ENCODE assay signal across 1 cellular context in the genomic region with DNA sequence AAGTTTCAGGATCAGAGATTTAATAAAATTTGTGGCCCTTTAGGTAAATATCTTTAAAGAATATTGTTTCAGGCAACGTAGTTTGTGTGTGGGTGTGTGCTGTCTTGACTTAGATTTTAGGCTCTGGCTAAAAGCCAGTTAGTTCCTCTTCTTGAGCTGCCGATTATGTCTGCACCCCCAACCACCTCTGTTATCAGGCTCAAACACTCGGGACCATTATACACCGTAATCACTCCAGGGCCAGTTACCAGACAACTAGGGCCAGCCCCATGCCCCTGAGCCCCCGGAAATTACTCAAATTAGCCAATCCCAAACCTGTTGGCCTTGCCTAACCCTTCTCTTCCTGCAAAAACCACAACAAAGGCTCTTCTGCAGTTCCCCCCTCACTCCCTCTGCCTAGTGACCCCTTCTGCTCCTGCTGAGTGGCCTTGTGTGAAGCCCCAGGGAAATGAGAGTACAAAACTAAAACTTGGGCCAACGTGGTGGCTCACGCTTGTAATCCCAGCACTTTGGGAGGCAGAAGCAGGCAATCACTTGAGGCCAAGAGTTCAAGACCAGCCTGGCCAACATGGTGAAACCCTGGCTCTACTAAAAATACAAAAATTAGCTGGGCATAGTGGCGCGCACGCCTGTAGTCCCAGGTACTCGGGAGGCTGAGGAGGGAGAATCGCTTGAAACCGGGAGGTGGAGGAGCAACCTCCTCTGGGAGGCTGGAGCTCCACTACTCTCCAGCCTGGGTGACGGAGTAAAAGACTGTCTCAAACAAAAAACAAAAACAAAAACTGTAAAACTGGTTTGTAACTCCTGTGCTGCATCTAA.
TF ChIP-seq lines count a peak whose summit lies in the region.

No MANE protein-coding gene starts in this region.

TF ChIP-seq in HepG2, 621 proteins besides CTCF, POLR2A, EP300 and RAD21 (continued from another document and continues in another):
- no peak for TF ChIP-seq REXO4 (CRISPR knock-in tag; IDR thresholded peaks at IDR 0.05; ENCODE audit: borderline replicate concordance)
- TF ChIP-seq SYNCRIP (IDR thresholded peaks at IDR 0.05; ENCODE audit: insufficient read depth, low read depth, low read length) = no peak
- peak; percentile 37; the same call in 1 of the 2 replicates for TF ChIP-seq ZFP91 (CRISPR knock-in tag; IDR thresholded peaks at IDR 0.05; ENCODE audit: borderline replicate concordance)
- TF ChIP-seq, protein P1, sequence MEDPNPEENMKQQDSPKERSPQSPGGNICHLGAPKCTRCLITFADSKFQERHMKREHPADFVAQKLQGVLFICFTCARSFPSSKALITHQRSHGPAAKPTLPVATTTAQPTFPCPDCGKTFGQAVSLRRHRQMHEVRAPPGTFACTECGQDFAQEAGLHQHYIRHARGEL (CRISPR knock-in tag; IDR thresholded peaks at IDR 0.05) = no peak
- TF ChIP-seq SETDB1 (CRISPR knock-in tag; IDR thresholded peaks at IDR 0.05; ENCODE audit: borderline replicate concordance) = no peak
- no peak for TF ChIP-seq NPAS2 (CRISPR knock-in tag; IDR thresholded peaks at IDR 0.05; ENCODE audit: borderline replicate concordance)
- TF ChIP-seq ZNF264 (CRISPR knock-in tag; IDR thresholded peaks at IDR 0.05) = no peak
- TF ChIP-seq, protein P2, sequence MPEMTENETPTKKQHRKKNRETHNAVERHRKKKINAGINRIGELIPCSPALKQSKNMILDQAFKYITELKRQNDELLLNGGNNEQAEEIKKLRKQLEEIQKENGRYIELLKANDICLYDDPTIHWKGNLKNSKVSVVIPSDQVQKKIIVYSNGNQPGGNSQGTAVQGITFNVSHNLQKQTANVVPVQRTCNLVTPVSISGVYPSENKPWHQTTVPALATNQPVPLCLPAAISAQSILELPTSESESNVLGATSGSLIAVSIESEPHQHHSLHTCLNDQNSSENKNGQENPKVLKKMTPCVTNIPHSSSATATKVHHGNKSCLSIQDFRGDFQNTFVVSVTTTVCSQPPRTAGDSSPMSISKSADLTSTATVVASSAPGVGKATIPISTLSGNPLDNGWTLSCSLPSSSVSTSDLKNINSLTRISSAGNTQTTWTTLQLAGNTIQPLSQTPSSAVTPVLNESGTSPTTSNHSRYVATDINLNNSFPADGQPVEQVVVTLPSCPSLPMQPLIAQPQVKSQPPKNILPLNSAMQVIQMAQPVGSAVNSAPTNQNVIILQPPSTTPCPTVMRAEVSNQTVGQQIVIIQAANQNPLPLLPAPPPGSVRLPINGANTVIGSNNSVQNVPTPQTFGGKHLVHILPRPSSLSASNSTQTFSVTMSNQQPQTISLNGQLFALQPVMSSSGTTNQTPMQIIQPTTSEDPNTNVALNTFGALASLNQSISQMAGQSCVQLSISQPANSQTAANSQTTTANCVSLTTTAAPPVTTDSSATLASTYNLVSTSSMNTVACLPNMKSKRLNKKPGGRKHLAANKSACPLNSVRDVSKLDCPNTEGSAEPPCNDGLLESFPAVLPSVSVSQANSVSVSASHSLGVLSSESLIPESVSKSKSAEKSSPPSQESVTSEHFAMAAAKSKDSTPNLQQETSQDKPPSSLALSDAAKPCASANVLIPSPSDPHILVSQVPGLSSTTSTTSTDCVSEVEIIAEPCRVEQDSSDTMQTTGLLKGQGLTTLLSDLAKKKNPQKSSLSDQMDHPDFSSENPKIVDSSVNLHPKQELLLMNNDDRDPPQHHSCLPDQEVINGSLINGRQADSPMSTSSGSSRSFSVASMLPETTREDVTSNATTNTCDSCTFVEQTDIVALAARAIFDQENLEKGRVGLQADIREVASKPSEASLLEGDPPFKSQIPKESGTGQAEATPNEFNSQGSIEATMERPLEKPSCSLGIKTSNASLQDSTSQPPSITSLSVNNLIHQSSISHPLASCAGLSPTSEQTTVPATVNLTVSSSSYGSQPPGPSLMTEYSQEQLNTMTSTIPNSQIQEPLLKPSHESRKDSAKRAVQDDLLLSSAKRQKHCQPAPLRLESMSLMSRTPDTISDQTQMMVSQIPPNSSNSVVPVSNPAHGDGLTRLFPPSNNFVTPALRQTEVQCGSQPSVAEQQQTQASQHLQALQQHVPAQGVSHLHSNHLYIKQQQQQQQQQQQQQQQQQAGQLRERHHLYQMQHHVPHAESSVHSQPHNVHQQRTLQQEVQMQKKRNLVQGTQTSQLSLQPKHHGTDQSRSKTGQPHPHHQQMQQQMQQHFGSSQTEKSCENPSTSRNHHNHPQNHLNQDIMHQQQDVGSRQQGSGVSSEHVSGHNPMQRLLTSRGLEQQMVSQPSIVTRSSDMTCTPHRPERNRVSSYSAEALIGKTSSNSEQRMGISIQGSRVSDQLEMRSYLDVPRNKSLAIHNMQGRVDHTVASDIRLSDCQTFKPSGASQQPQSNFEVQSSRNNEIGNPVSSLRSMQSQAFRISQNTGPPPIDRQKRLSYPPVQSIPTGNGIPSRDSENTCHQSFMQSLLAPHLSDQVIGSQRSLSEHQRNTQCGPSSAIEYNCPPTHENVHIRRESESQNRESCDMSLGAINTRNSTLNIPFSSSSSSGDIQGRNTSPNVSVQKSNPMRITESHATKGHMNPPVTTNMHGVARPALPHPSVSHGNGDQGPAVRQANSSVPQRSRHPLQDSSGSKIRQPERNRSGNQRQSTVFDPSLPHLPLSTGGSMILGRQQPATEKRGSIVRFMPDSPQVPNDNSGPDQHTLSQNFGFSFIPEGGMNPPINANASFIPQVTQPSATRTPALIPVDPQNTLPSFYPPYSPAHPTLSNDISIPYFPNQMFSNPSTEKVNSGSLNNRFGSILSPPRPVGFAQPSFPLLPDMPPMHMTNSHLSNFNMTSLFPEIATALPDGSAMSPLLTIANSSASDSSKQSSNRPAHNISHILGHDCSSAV (CRISPR knock-in tag; IDR thresholded peaks at IDR 0.05; ENCODE audit: borderline replicate concordance) = no peak
- TF ChIP-seq ZNF563 (CRISPR knock-in tag; IDR thresholded peaks at IDR 0.05) = no peak
- no peak for TF ChIP-seq CBX1 (IDR thresholded peaks at IDR 0.05; ENCODE audit: low read depth)
- TF ChIP-seq, protein P3, sequence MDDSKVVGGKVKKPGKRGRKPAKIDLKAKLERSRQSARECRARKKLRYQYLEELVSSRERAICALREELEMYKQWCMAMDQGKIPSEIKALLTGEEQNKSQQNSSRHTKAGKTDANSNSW (CRISPR knock-in tag; IDR thresholded peaks at IDR 0.05; ENCODE audit: borderline replicate concordance) = no peak
- TF ChIP-seq TP53 (CRISPR knock-in tag; conservative IDR thresholded peaks at IDR 0.05) = no peak
- no peak for TF ChIP-seq CC2D1A (CRISPR knock-in tag; IDR thresholded peaks at IDR 0.05)
- TF ChIP-seq MED8 (CRISPR knock-in tag; IDR thresholded peaks at IDR 0.05; ENCODE audit: insufficient replicate concordance) = peak; percentile 71
- TF ChIP-seq MYNN (CRISPR knock-in tag; IDR thresholded peaks at IDR 0.05; ENCODE audit: low read depth) = no peak
- 0 out of 2 replicates have a peak, but pooled peaks have one; percentile 23 for TF ChIP-seq ZNF644 (CRISPR knock-in tag; IDR thresholded peaks at IDR 0.05; ENCODE audit: low read depth)
- TF ChIP-seq, protein P4, sequence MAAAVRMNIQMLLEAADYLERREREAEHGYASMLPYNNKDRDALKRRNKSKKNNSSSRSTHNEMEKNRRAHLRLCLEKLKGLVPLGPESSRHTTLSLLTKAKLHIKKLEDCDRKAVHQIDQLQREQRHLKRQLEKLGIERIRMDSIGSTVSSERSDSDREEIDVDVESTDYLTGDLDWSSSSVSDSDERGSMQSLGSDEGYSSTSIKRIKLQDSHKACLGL (CRISPR knock-in tag; IDR thresholded peaks at IDR 0.05) = no peak
- peak; percentile 97 for TF ChIP-seq ETV5 (CRISPR knock-in tag; IDR thresholded peaks at IDR 0.05; ENCODE audit: borderline replicate concordance)
- no peak for TF ChIP-seq TBL1XR1 (IDR thresholded peaks at IDR 0.05; ENCODE audit: borderline replicate concordance, low read length, partially characterized antibody)
- TF ChIP-seq MAFG (CRISPR knock-in tag; IDR thresholded peaks at IDR 0.05) = no peak
- no peak for TF ChIP-seq ZNF572 (CRISPR knock-in tag; IDR thresholded peaks at IDR 0.05)
- TF ChIP-seq ZNF256 (CRISPR knock-in tag; conservative IDR thresholded peaks at IDR 0.05) = no peak
- peak; percentile 80; the same call in 1 of the 2 replicates for TF ChIP-seq TBX2 (CRISPR knock-in tag; IDR thresholded peaks at IDR 0.05; ENCODE audit: borderline replicate concordance)
- TF ChIP-seq ZNF616 (CRISPR knock-in tag; IDR thresholded peaks at IDR 0.05; ENCODE audit: low read depth) = no peak
- TF ChIP-seq SPEN (CRISPR knock-in tag; IDR thresholded peaks at IDR 0.05; ENCODE audit: low read depth) = no peak
- no peak for TF ChIP-seq HES4 (CRISPR knock-in tag; IDR thresholded peaks at IDR 0.05; ENCODE audit: borderline replicate concordance)
- no peak for TF ChIP-seq ZFP36 (IDR thresholded peaks at IDR 0.05; ENCODE audit: borderline replicate concordance, low read depth, low read length, partially characterized antibody)
- TF ChIP-seq, protein P5, sequence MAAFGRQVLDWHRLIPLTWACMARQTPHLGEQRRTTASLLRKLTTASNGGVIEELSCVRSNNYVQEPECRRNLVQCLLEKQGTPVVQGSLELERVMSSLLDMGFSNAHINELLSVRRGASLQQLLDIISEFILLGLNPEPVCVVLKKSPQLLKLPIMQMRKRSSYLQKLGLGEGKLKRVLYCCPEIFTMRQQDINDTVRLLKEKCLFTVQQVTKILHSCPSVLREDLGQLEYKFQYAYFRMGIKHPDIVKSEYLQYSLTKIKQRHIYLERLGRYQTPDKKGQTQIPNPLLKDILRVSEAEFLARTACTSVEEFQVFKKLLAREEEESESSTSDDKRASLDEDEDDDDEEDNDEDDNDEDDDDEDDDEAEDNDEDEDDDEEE (CRISPR knock-in tag; IDR thresholded peaks at IDR 0.05) = no peak
- TF ChIP-seq SATB2 (CRISPR knock-in tag; IDR thresholded peaks at IDR 0.05) = no peak
- TF ChIP-seq ONECUT2 (CRISPR knock-in tag; IDR thresholded peaks at IDR 0.05) = no peak
- TF ChIP-seq, protein P6, sequence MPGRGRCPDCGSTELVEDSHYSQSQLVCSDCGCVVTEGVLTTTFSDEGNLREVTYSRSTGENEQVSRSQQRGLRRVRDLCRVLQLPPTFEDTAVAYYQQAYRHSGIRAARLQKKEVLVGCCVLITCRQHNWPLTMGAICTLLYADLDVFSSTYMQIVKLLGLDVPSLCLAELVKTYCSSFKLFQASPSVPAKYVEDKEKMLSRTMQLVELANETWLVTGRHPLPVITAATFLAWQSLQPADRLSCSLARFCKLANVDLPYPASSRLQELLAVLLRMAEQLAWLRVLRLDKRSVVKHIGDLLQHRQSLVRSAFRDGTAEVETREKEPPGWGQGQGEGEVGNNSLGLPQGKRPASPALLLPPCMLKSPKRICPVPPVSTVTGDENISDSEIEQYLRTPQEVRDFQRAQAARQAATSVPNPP (CRISPR knock-in tag; IDR thresholded peaks at IDR 0.05) = no peak
- no peak; the same call in 1 of the 2 replicates for TF ChIP-seq HIVEP1 (CRISPR knock-in tag; IDR thresholded peaks at IDR 0.05)
- no peak for TF ChIP-seq SOX6 (IDR thresholded peaks at IDR 0.05)
- peak; percentile 96 for TF ChIP-seq SOX6 (CRISPR knock-in tag; IDR thresholded peaks at IDR 0.05)
- TF ChIP-seq TFE3 (CRISPR knock-in tag; IDR thresholded peaks at IDR 0.05) = peak; percentile 52; the same call in 1 of the 2 replicates
